In genomic region chr12:87952223-87952622, GRCh38 we compare ENCODE assay signal across 22 cellular contexts.
"Had no signal": no experiment of that assay in that cellular context is flagged by ENCODE, and none has a peak within 500 bp of the region (broad histone marks: within the 10 kb centered on the region; RNA-seq: fewer than 3 reads in every experiment).

No MANE protein-coding gene starts in this region.

- H3K9me3 ChIP-seq: esophagus squamous epithelium, gastrocnemius medialis, heart right ventricle, left lung, lower lobe of right lung, mucosa of descending colon had no signal

- H3K27ac Mint-ChIP-seq: mesothelial cell of epicardium had no signal

- H3K27ac ChIP-seq: coronary artery, dorsolateral prefrontal cortex, epithelial cell of prostate, esophagus squamous epithelium, gastrocnemius medialis, heart right ventricle, left lung, lower lobe of right lung had no signal

- H3K4me1 Mint-ChIP-seq: naive B cell had no signal

- H3K4me3 Mint-ChIP-seq: mesothelial cell of epicardium, naive B cell had no signal

- DNase-seq: dermis blood vessel endothelial cell; dorsolateral prefrontal cortex; effector CD4-positive, alpha-beta T cell; effector memory CD4-positive, alpha-beta T cell; erythroblast; esophagus squamous epithelium; foreskin fibroblast; foreskin melanocyte; gastrocnemius medialis; glutamatergic neuron; heart right ventricle; hippocampal formation; left cardiac atrium; left lung; left ventricle myocardium superior; lower lobe of right lung; mesenchymal stem cell; mucosa of descending colon; naive B cell had no signal

- H3K36me3 Mint-ChIP-seq: mesothelial cell of epicardium, naive B cell had no signal

- H3K4me1 ChIP-seq: esophagus squamous epithelium, gastrocnemius medialis, heart right ventricle, left lung, lower lobe of right lung had no signal

- H3K4me3 ChIP-seq: coronary artery, dorsolateral prefrontal cortex, esophagus squamous epithelium, gastrocnemius medialis, heart right ventricle, left lung, lower lobe of right lung, mucosa of descending colon had no signal

- H3K27me3 ChIP-seq: dorsolateral prefrontal cortex, esophagus squamous epithelium, gastrocnemius medialis, heart right ventricle, left lung had no signal

- H3K27me3 Mint-ChIP-seq: naive B cell had no signal

- H3K36me3 ChIP-seq: esophagus squamous epithelium, gastrocnemius medialis, heart right ventricle, left lung, lower lobe of right lung had no signal
